1 cellular context compared by ENCODE assay signal in genomic region chr3:30660656-30661055, GRCh38.
TF ChIP-seq lines count a peak whose summit lies in the region.

No MANE protein-coding gene starts in this region.

TF ChIP-seq in SK-N-SH, 30 proteins besides CTCF, POLR2A, EP300 and RAD21 (continued from another document):
- TF ChIP-seq, protein P1, sequence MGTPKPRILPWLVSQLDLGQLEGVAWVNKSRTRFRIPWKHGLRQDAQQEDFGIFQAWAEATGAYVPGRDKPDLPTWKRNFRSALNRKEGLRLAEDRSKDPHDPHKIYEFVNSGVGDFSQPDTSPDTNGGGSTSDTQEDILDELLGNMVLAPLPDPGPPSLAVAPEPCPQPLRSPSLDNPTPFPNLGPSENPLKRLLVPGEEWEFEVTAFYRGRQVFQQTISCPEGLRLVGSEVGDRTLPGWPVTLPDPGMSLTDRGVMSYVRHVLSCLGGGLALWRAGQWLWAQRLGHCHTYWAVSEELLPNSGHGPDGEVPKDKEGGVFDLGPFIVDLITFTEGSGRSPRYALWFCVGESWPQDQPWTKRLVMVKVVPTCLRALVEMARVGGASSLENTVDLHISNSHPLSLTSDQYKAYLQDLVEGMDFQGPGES (IDR thresholded peaks at IDR 0.05; ENCODE audit: low read depth, low read length), result no peak
- TF ChIP-seq, protein P2, sequence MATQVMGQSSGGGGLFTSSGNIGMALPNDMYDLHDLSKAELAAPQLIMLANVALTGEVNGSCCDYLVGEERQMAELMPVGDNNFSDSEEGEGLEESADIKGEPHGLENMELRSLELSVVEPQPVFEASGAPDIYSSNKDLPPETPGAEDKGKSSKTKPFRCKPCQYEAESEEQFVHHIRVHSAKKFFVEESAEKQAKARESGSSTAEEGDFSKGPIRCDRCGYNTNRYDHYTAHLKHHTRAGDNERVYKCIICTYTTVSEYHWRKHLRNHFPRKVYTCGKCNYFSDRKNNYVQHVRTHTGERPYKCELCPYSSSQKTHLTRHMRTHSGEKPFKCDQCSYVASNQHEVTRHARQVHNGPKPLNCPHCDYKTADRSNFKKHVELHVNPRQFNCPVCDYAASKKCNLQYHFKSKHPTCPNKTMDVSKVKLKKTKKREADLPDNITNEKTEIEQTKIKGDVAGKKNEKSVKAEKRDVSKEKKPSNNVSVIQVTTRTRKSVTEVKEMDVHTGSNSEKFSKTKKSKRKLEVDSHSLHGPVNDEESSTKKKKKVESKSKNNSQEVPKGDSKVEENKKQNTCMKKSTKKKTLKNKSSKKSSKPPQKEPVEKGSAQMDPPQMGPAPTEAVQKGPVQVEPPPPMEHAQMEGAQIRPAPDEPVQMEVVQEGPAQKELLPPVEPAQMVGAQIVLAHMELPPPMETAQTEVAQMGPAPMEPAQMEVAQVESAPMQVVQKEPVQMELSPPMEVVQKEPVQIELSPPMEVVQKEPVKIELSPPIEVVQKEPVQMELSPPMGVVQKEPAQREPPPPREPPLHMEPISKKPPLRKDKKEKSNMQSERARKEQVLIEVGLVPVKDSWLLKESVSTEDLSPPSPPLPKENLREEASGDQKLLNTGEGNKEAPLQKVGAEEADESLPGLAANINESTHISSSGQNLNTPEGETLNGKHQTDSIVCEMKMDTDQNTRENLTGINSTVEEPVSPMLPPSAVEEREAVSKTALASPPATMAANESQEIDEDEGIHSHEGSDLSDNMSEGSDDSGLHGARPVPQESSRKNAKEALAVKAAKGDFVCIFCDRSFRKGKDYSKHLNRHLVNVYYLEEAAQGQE (IDR thresholded peaks at IDR 0.05; ENCODE audit: low read depth, low read length), result no peak
- TF ChIP-seq CHD2 (IDR thresholded peaks at IDR 0.05; ENCODE audit: low read length, partially characterized antibody) (no peak), TCF12 (IDR thresholded peaks at IDR 0.05) (no peak), MXI1 (IDR thresholded peaks at IDR 0.05; ENCODE audit: low read depth, low read length) (no peak), ELF1 (IDR thresholded peaks at IDR 0.05) (no peak), POLR2AphosphoS5 (IDR thresholded peaks at IDR 0.05; ENCODE audit: low read depth, low read length) (no peak), RFX5 (IDR thresholded peaks at IDR 0.05; ENCODE audit: low read length) (no peak)
